ENCODE assay signal across 29 cellular contexts in genomic region chr4:154277164-154277563, GRCh38.
DNase-seq lines count a peak whose midpoint lies in the region; ATAC-seq and TF ChIP-seq lines count a peak whose summit lies in the region.
"Had no signal": no experiment of that assay in that cellular context is flagged by ENCODE, and none has a peak within 500 bp of the region (broad histone marks: within the 10 kb centered on the region; RNA-seq: fewer than 3 reads in every experiment).

No MANE protein-coding gene starts in this region.

- ATAC-seq in GM19395 (IDR thresholded peaks at IDR 0.05; ENCODE audit: unreplicated experiment) = no peak
- ATAC-seq: CD8-positive, alpha-beta T cell; gastroesophageal sphincter; stimulated activated naive CD8-positive, alpha-beta T cell treated with anti-CD3 and anti-CD28 coated beads, Interleukin-15, amount 100 ng/mL, for 72 hours had no signal

- H3K4me1 ChIP-seq in HAP-1 = no peaks in the 10 kb centered on the region
- H3K4me1 ChIP-seq: ascending aorta, gastroesophageal sphincter had no signal

- 0 out of 2 replicates have a peak, but pooled peaks cover 5% of the 10 kb centered on the region for H3K27me3 ChIP-seq in HAP-1 (ENCODE audit: low read depth)
- H3K27me3 ChIP-seq: ascending aorta, gastroesophageal sphincter, hepatocyte had no signal

- no peaks in the 10 kb centered on the region for H3K9me3 ChIP-seq in HAP-1
- H3K9me3 ChIP-seq: ascending aorta, gastroesophageal sphincter had no signal

- in situ Hi-C loops in HAP-1 (cut with MboI; ENCODE audit: low sequenced_read_pairs) (no loop called here), astrocyte of the spinal cord (cut with HindIII; ENCODE audit: low sequenced_read_pairs) (no loop called here)

- no peaks in the 10 kb centered on the region for H3K36me3 ChIP-seq in HAP-1 (replicated peaks)
- H3K36me3 ChIP-seq: ascending aorta, gastroesophageal sphincter had no signal

- DNase-seq in HAP-1 (ENCODE audit: low spot score in 2 of 2) (peak; percentile 9 to 27), astrocyte of the spinal cord (ENCODE audit: low read depth, low spot score) (peak; percentile 32), iPS-NIHi7 (ENCODE audit: extremely low spot score) (peak; percentile 73), retinal pigment epithelial cell (ENCODE audit: low read depth) (no peak), HK-2 (ENCODE audit: unreplicated experiment) (no peak), NCI-H510A treated with DMSO at 0.1 percent for 48 hours (lab: John Stamatoyannopoulos, UW) (no peak)
- DNase-seq: activated CD4-positive, alpha-beta T cell treated with anti-CD3 and anti-CD28 coated beads, Interleukin-2, amount 10 ng/mL, durations not matched to agents 24 days and 14 days; activated gamma-delta T cell; activated naive CD8-positive, alpha-beta T cell treated with anti-CD3 and anti-CD28 coated beads, Interleukin-2, amount 10 ng/mL, durations not matched to agents 7 days and 5 days; activated T-cell treated with anti-CD3 and anti-CD28 coated beads, Interleukin-2, amount 50 U/mL, for 24 hours; CD8-positive, alpha-beta T cell; dermis blood vessel endothelial cell; DMS 273 treated with DMSO at 0.1 percent for 48 hours; KBM-7; kidney glomerular epithelial cell; NCI-H1436; NCI-H2081 treated with DMSO at 0.1 percent for 48 hours; NCI-H345; NCI-H774; stimulated activated CD4-positive, alpha-beta T cell treated with anti-CD3 and anti-CD28 coated beads, Interleukin-1b, Interleukin-23, amount 100 ng/mL, for 48 hours; stimulated activated CD8-positive, alpha-beta memory T cell treated with anti-CD3 and anti-CD28 coated beads, Interleukin-4, amount 100 ng/mL, for 48 hours; stimulated activated naive CD8-positive, alpha-beta T cell treated with anti-CD3 and anti-CD28 coated beads, Interleukin-15, amount 100 ng/mL, for 72 hours had no signal

- TF ChIP-seq CTCF in astrocyte of the spinal cord (IDR thresholded peaks at IDR 0.05; ENCODE audit: low read depth, low read length) = no peak
- TF ChIP-seq CTCF in retinal pigment epithelial cell (conservative IDR thresholded peaks at IDR 0.05; ENCODE audit: low read depth, low read length) = peak; percentile 25

- H3K4me3 ChIP-seq in HAP-1 (no peak overlapping the region), astrocyte of the spinal cord (ENCODE audit: low read depth, low read length) (no peak overlapping the region), retinal pigment epithelial cell (ENCODE audit: low read length) (no peak overlapping the region)
- H3K4me3 ChIP-seq: ascending aorta, gastroesophageal sphincter, hepatocyte, lung, SK-N-MC, skin epidermis had no signal

Comparison
In these comparisons a context has a peak if more than half of its experiments do, and no peak if none do; other contexts are left out.
1. DNase-seq: peak in HAP-1 (2 of 2), astrocyte of the spinal cord (single experiment) and iPS-NIHi7 (single experiment); none in retinal pigment epithelial cell (single experiment), HK-2 (single experiment) and NCI-H510A treated with DMSO at 0.1 percent for 48 hours (single experiment).